28 cellular contexts compared by ENCODE assay signal in genomic region chr1:41687007-41687406, GRCh38.
DNase-seq lines count a peak whose midpoint lies in the region; ATAC-seq and TF ChIP-seq lines count a peak whose summit lies in the region.
"Had no signal": no experiment of that assay in that cellular context is flagged by ENCODE, and none has a peak within 500 bp of the region (broad histone marks: within the 10 kb centered on the region; RNA-seq: fewer than 3 reads in every experiment).

No MANE protein-coding gene starts in this region.

- H3K27me3 ChIP-seq in left ventricle myocardium inferior (ENCODE audit: low read depth), result no peaks in the 10 kb centered on the region
- H3K27me3 ChIP-seq: cardiac muscle cell, esophagus squamous epithelium, right lobe of liver, testis had no signal

- H3K27ac ChIP-seq in left ventricle myocardium inferior (replicated peaks), result no peak overlapping the region
- H3K27ac ChIP-seq: cardiac muscle cell, esophagus squamous epithelium, KMS-11, right lobe of liver, testis had no signal

- H3K36me3 ChIP-seq in left ventricle myocardium inferior, result no peaks in the 10 kb centered on the region
- H3K36me3 ChIP-seq: cardiac muscle cell, esophagus squamous epithelium, right lobe of liver had no signal

- H3K27ac Mint-ChIP-seq in T-helper 1 cell treated with Interleukin-12 subunit alpha and Interleukin-12 subunit beta and Interleukin-4 antibody, amounts not matched to agents 30 μg/mL and 1 μg/mL, for 36 hours, result peak overlapping the region; percentile 55
- H3K27ac Mint-ChIP-seq in activated CD8-positive, alpha-beta T cell treated with anti-CD3 and anti-CD28 coated beads for 36 hours, result no peak overlapping the region
- H3K27ac Mint-ChIP-seq in stimulated activated effector memory CD8-positive, alpha-beta T cell treated with anti-CD3 and anti-CD28 coated beads, Interleukin-12 subunit alpha, Interleukin-12 subunit beta, amount 100 ng/mL, for 72 hours, result no peak overlapping the region
- H3K27ac Mint-ChIP-seq: activated CD4-positive, alpha-beta T cell treated with anti-CD3 and anti-CD28 coated beads, Interleukin-2, amount 10 ng/mL, durations not matched to agents 24 days and 14 days; activated naive CD4-positive, alpha-beta T cell treated with anti-CD3 and anti-CD28 coated beads, Interleukin-2, amount 50 U/mL, for 72 hours; activated T-cell treated with anti-CD3 and anti-CD28 coated beads, Interleukin-2, amount 50 U/mL, for 72 hours; T-helper 2 cell treated with Interferon-gamma antibody and Interleukin-4, amounts not matched to agents 5 μg/mL and 100 μg/mL, for 36 hours had no signal

- H3K9me3 Mint-ChIP-seq in T-helper 1 cell treated with Interleukin-12 subunit alpha and Interleukin-12 subunit beta and Interleukin-4 antibody, amounts not matched to agents 30 μg/mL and 1 μg/mL, for 36 hours, result no peaks in the 10 kb centered on the region
- no peaks in the 10 kb centered on the region for H3K9me3 Mint-ChIP-seq in activated CD8-positive, alpha-beta T cell treated with anti-CD3 and anti-CD28 coated beads for 36 hours
- no peaks in the 10 kb centered on the region for H3K9me3 Mint-ChIP-seq in stimulated activated effector memory CD8-positive, alpha-beta T cell treated with anti-CD3 and anti-CD28 coated beads, Interleukin-12 subunit alpha, Interleukin-12 subunit beta, amount 100 ng/mL, for 72 hours
- H3K9me3 Mint-ChIP-seq: activated CD4-positive, alpha-beta T cell treated with anti-CD3 and anti-CD28 coated beads, Interleukin-2, amount 10 ng/mL, durations not matched to agents 24 days and 14 days; activated naive CD4-positive, alpha-beta T cell treated with anti-CD3 and anti-CD28 coated beads, Interleukin-2, amount 50 U/mL, for 72 hours; activated T-cell treated with anti-CD3 and anti-CD28 coated beads, Interleukin-2, amount 50 U/mL, for 72 hours; CD4-positive, CD25-positive, alpha-beta regulatory T cell; T-helper 2 cell treated with Interferon-gamma antibody and Interleukin-4, amounts not matched to agents 5 μg/mL and 100 μg/mL, for 36 hours had no signal

- no peaks in the 10 kb centered on the region for H3K9me3 ChIP-seq in left ventricle myocardium inferior (replicated peaks)
- H3K9me3 ChIP-seq: esophagus squamous epithelium, right lobe of liver, testis had no signal

- peak; percentile 24 for ATAC-seq in activated CD8-positive, alpha-beta T cell treated with anti-CD3 and anti-CD28 coated beads for 36 hours
- peak; percentile 29 for ATAC-seq in stimulated activated effector memory CD8-positive, alpha-beta T cell treated with anti-CD3 and anti-CD28 coated beads, Interleukin-12 subunit alpha, Interleukin-12 subunit beta, amount 100 ng/mL, for 72 hours
- no peak for ATAC-seq in GM19324 (IDR thresholded peaks at IDR 0.05; ENCODE audit: low FRiP score, unreplicated experiment)
- ATAC-seq: activated naive CD4-positive, alpha-beta T cell treated with anti-CD3 and anti-CD28 coated beads, Interleukin-2, amount 50 U/mL, for 72 hours; activated T-cell treated with anti-CD3 and anti-CD28 coated beads, Interleukin-2, amount 50 U/mL, for 72 hours; left cardiac atrium; PC-3; right lobe of liver; Right ventricle myocardium inferior had no signal

- H3K27me3 Mint-ChIP-seq in T-helper 1 cell treated with Interleukin-12 subunit alpha and Interleukin-12 subunit beta and Interleukin-4 antibody, amounts not matched to agents 30 μg/mL and 1 μg/mL, for 36 hours (ENCODE audit: low read depth), result no peaks in the 10 kb centered on the region
- no peaks in the 10 kb centered on the region for H3K27me3 Mint-ChIP-seq in activated CD8-positive, alpha-beta T cell treated with anti-CD3 and anti-CD28 coated beads for 36 hours
- H3K27me3 Mint-ChIP-seq: activated CD4-positive, alpha-beta T cell treated with anti-CD3 and anti-CD28 coated beads, Interleukin-2, amount 10 ng/mL, durations not matched to agents 24 days and 14 days; CD4-positive, CD25-positive, alpha-beta regulatory T cell had no signal

- intact Hi-C loops in activated CD8-positive, alpha-beta T cell treated with anti-CD3 and anti-CD28 coated beads for 36 hours (cut with micrococcal nuclease), result no loop called here
- intact Hi-C loops in left ventricle myocardium inferior (cut with micrococcal nuclease), result no loop called here

- POLR2A ChIA-PET in activated CD8-positive, alpha-beta T cell treated with anti-CD3 and anti-CD28 coated beads for 36 hours (lab: Charles Lee), result no interaction called here

- DNase-seq in T-helper 1 cell (no peak), GM13977 (ENCODE audit: low spot score) (peak; percentile 69), left ventricle myocardium inferior (no peak), iPS-NIHi7 (ENCODE audit: extremely low spot score) (no peak)
- DNase-seq in activated CD8-positive, alpha-beta T cell treated with anti-CD3 and anti-CD28 coated beads for 36 hours, result no peak
- DNase-seq in stimulated activated effector memory CD8-positive, alpha-beta T cell treated with anti-CD3 and anti-CD28 coated beads, Interleukin-12 subunit alpha, Interleukin-12 subunit beta, amount 100 ng/mL, for 72 hours (ENCODE audit: low spot score in 2 of 2), result no peak
- DNase-seq: activated CD4-positive, alpha-beta T cell treated with anti-CD3 and anti-CD28 coated beads, Interleukin-2, amount 10 ng/mL, durations not matched to agents 24 days and 14 days; activated T-cell treated with anti-CD3 and anti-CD28 coated beads, Interleukin-2, amount 50 U/mL, for 72 hours; aorta; cortex of kidney; esophagus squamous epithelium; foreskin melanocyte; left cardiac atrium; MV-4-11; NCI-H146; PC-3; right lobe of liver; stimulated activated CD4-positive, alpha-beta T cell treated with anti-CD3 and anti-CD28 coated beads, Interleukin-4, amount 100 ng/mL, for 1 hour; stimulated activated naive CD4-positive, alpha-beta T cell; testis had no signal

- no peak overlapping the region for H3K4me3 ChIP-seq in left ventricle myocardium inferior
- H3K4me3 ChIP-seq: cardiac muscle cell, esophagus squamous epithelium, right lobe of liver, testis had no signal

- CTCF ChIA-PET in activated CD8-positive, alpha-beta T cell treated with anti-CD3 and anti-CD28 coated beads for 36 hours (lab: Charles Lee), result interaction anchor here (1.0 to 1.3 kb wide), 3 partner anchors 9 to 40 kb away, joined by 3 read pairs; no protein-coding TSS in a partner anchor

- H3K36me3 Mint-ChIP-seq in T-helper 1 cell treated with Interleukin-12 subunit alpha and Interleukin-12 subunit beta and Interleukin-4 antibody, amounts not matched to agents 30 μg/mL and 1 μg/mL, for 36 hours (ENCODE audit: low read depth), result peaks cover 11% of the 10 kb centered on the region
- H3K36me3 Mint-ChIP-seq in activated CD8-positive, alpha-beta T cell treated with anti-CD3 and anti-CD28 coated beads for 36 hours (ENCODE audit: low read depth), result no peaks in the 10 kb centered on the region
- H3K36me3 Mint-ChIP-seq in stimulated activated effector memory CD8-positive, alpha-beta T cell treated with anti-CD3 and anti-CD28 coated beads, Interleukin-12 subunit alpha, Interleukin-12 subunit beta, amount 100 ng/mL, for 72 hours, result no peaks in the 10 kb centered on the region
- H3K36me3 Mint-ChIP-seq: activated naive CD4-positive, alpha-beta T cell treated with anti-CD3 and anti-CD28 coated beads, Interleukin-2, amount 50 U/mL, for 72 hours; CD4-positive, CD25-positive, alpha-beta regulatory T cell had no signal

- peaks cover 34% of the 10 kb centered on the region for H3K4me1 ChIP-seq in left ventricle myocardium inferior
- H3K4me1 ChIP-seq: right lobe of liver, testis had no signal

- peaks cover 78% of the 10 kb centered on the region for H3K4me1 Mint-ChIP-seq in T-helper 1 cell treated with Interleukin-12 subunit alpha and Interleukin-12 subunit beta and Interleukin-4 antibody, amounts not matched to agents 30 μg/mL and 1 μg/mL, for 36 hours (ENCODE audit: low read depth)
- H3K4me1 Mint-ChIP-seq in activated CD8-positive, alpha-beta T cell treated with anti-CD3 and anti-CD28 coated beads for 36 hours (ENCODE audit: low read depth), result peaks cover 59% of the 10 kb centered on the region
- H3K4me1 Mint-ChIP-seq in stimulated activated effector memory CD8-positive, alpha-beta T cell treated with anti-CD3 and anti-CD28 coated beads, Interleukin-12 subunit alpha, Interleukin-12 subunit beta, amount 100 ng/mL, for 72 hours, result peaks cover 75% of the 10 kb centered on the region

- no peak overlapping the region for H3K4me3 Mint-ChIP-seq in T-helper 1 cell treated with Interleukin-12 subunit alpha and Interleukin-12 subunit beta and Interleukin-4 antibody, amounts not matched to agents 30 μg/mL and 1 μg/mL, for 36 hours
- H3K4me3 Mint-ChIP-seq in activated CD8-positive, alpha-beta T cell treated with anti-CD3 and anti-CD28 coated beads for 36 hours, result no peak overlapping the region
- H3K4me3 Mint-ChIP-seq in stimulated activated effector memory CD8-positive, alpha-beta T cell treated with anti-CD3 and anti-CD28 coated beads, Interleukin-12 subunit alpha, Interleukin-12 subunit beta, amount 100 ng/mL, for 72 hours, result no peak overlapping the region
- H3K4me3 Mint-ChIP-seq: activated CD4-positive, alpha-beta T cell treated with anti-CD3 and anti-CD28 coated beads, Interleukin-2, amount 10 ng/mL, durations not matched to agents 24 days and 14 days; activated T-cell treated with anti-CD3 and anti-CD28 coated beads, Interleukin-2, amount 50 U/mL, for 72 hours; CD4-positive, CD25-positive, alpha-beta regulatory T cell; T-helper 2 cell treated with Interferon-gamma antibody and Interleukin-4, amounts not matched to agents 5 μg/mL and 100 μg/mL, for 36 hours had no signal

- in situ Hi-C loops in GM13977 (cut with MboI; ENCODE audit: low pct_unique_long_range_greater_than_20kb, low sequenced_read_pairs, unreplicated experiment), result no loop called here

- TF ChIP-seq CTCF in GM13977 (IDR thresholded peaks at IDR 0.05; ENCODE audit: extremely low read depth, insufficient read depth, missing control alignments) (no peak), left ventricle myocardium inferior (IDR thresholded peaks at IDR 0.05; ENCODE audit: borderline replicate concordance) (no peak)
- TF ChIP-seq CTCF in activated CD8-positive, alpha-beta T cell treated with anti-CD3 and anti-CD28 coated beads for 36 hours (IDR thresholded peaks at IDR 0.05), result no peak
